In the genomic region with DNA sequence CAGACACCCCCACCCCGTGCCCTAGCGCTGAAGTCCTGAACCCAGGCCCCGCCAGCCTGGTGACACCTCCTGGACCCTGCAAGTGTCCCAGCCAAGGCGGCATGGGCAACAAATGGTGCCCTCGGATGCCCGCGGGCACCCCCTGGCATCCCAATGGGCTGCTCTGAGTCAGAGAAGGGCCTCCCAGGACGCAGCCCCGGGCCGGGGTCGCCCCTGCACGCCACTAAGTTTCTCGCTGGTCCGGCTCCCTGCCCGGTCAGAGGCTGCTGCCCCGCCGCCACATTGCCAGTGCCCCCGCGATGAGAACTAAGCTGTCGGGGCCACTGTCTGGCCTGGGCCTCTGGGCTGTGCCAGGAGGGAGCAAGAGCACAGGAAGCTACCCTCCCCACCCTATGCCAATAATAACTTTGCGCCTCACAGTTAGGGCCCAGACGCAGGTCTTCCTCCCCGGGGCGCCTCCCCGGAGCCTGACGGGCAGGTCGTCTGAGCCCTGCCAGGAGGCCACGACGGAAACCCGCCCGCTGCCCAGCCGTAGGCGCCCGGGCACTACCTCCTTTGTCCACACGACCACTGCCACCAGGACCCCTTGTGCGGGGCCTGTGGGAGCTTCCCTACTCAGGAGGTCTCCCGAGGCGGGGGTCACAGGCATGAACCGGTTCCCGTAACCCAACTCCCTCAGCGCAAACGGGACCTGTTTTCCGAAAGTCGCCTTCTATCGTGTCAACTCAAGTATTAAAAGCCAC, we compare ENCODE assay signal across 8 cellular contexts. TPM values are rescaled to one million over a fixed set of nuclear protein-coding genes. Genes with fewer than 3 reads are reported as not detected.
DNase-seq lines count a peak whose midpoint lies in the region; ATAC-seq and TF ChIP-seq lines count a peak whose summit lies in the region.

No MANE protein-coding gene starts in this region.

- POLR2A ChIA-PET in WTC11 (lab: Charles Lee) = no interaction called here

- TF ChIP-seq CTCF in WTC11 (IDR thresholded peaks at IDR 0.05) = no peak
- no peak for TF ChIP-seq CTCF in parathyroid adenoma (IDR thresholded peaks at IDR 0.05)

- no peak for ATAC-seq in WTC11
- ATAC-seq in GM18909 (IDR thresholded peaks at IDR 0.05; ENCODE audit: poor library complexity, unreplicated experiment) = no peak

- H3K27me3 ChIP-seq in parathyroid adenoma (ENCODE audit: control insufficient read depth, insufficient read depth, low read length) = no peaks in the 10 kb centered on the region

- peak overlapping the region; percentile 59 for H3K4me3 ChIP-seq in parathyroid adenoma (ENCODE audit: low read depth, low read length)

- H3K36me3 ChIP-seq in parathyroid adenoma (ENCODE audit: control insufficient read depth, insufficient read depth, low read length) = no peaks in the 10 kb centered on the region

- no peaks in the 10 kb centered on the region for H3K36me3 Mint-ChIP-seq in WTC11

- H2AFZ ChIP-seq in parathyroid adenoma = peak overlapping the region; percentile 68

- CTCF ChIA-PET in WTC11 (lab: Charles Lee) = interaction anchor here (0.6 to 2.2 kb wide), 4 partner anchors 14 to 283 kb away, joined by 3 to 5 read pairs (median 4); no protein-coding TSS in a partner anchor

- peak overlapping the region; percentile 76 for H3K4me2 ChIP-seq in parathyroid adenoma (ENCODE audit: low read length)

- H3K4me1 ChIP-seq in parathyroid adenoma = peaks cover 18% of the 10 kb centered on the region

- no peaks in the 10 kb centered on the region for H3K9me3 Mint-ChIP-seq in WTC11

- H3K9me3 ChIP-seq in parathyroid adenoma (ENCODE audit: control insufficient read depth, low read length) = no peaks in the 10 kb centered on the region

- peaks cover 8% of the 10 kb centered on the region for H3K4me1 Mint-ChIP-seq in WTC11

- H3K9ac ChIP-seq in parathyroid adenoma = peak overlapping the region; percentile 35

- TF ChIP-seq POLR2A in erythroblast (IDR thresholded peaks at IDR 0.05; ENCODE audit: low read length) = peak; percentile 51

- no peak overlapping the region for H3K27ac Mint-ChIP-seq in WTC11

- H3K79me2 ChIP-seq in parathyroid adenoma = peaks cover 26% of the 10 kb centered on the region

- H3K4me3 Mint-ChIP-seq in WTC11 = peak overlapping the region; percentile 58

- peaks cover 64% of the 10 kb centered on the region for H3K27me3 Mint-ChIP-seq in WTC11 (ENCODE audit: low read depth)

- peak overlapping the region; percentile 92 for H3K27ac ChIP-seq in parathyroid adenoma

- DNase-seq in activated gamma-delta T cell treated with Interleukin-2 at 50 U/mL for 16 hours (peak; percentile 50), activated gamma-delta T cell (lab: John Stamatoyannopoulos, UW) (no peak), WTC11 (ENCODE audit: low spot score) (no peak), erythroblast (lab: John Stamatoyannopoulos, UW) (peak; percentile 73 to 80), middle frontal gyrus (ENCODE audit: extremely low spot score, low spot score) (no peak), pons (ENCODE audit: low spot score) (no peak)

TF ChIP-seq in WTC11, 78 proteins besides CTCF, POLR2A, EP300 and RAD21:
- TF ChIP-seq MYBL2 (CRISPR knock-in tag; IDR thresholded peaks at IDR 0.05) = 0 out of 2 replicates have a peak, but pooled peaks have one; percentile 33
- no peak for TF ChIP-seq ETV6 (CRISPR knock-in tag; IDR thresholded peaks at IDR 0.05)
- TF ChIP-seq, protein P1, sequence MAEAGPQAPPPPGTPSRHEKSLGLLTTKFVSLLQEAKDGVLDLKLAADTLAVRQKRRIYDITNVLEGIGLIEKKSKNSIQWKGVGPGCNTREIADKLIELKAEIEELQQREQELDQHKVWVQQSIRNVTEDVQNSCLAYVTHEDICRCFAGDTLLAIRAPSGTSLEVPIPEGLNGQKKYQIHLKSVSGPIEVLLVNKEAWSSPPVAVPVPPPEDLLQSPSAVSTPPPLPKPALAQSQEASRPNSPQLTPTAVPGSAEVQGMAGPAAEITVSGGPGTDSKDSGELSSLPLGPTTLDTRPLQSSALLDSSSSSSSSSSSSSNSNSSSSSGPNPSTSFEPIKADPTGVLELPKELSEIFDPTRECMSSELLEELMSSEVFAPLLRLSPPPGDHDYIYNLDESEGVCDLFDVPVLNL (CRISPR knock-in tag; IDR thresholded peaks at IDR 0.05; ENCODE audit: borderline replicate concordance, low read depth) = 0 out of 2 replicates have a peak, but pooled peaks have one; percentile 24
TF ChIP-seq in WTC11: peak in this region for 2.

RNA-seq across cellular contexts. Expression of a gene that starts 1.4 kb away (rescaled TPM):
- 8.1 to 9.3 TPM (median 8.5 TPM) in 3 replicates for total RNA-seq in WTC11 (2021)

Comparison
In these comparisons a context has a peak if more than half of its experiments do, and no peak if none do; other contexts are left out.
1. DNase-seq: peak in activated gamma-delta T cell treated with Interleukin-2 at 50 U/mL for 16 hours (single experiment) and erythroblast (2 of 2); none in activated gamma-delta T cell (single experiment), WTC11 (single experiment), middle frontal gyrus (single experiment) and pons (single experiment).